In genomic region chr15:64883097-64883581, GRCh38 we compare ENCODE assay signal across 1 cellular context.
TF ChIP-seq lines count a peak whose summit lies in the region.

No MANE protein-coding gene starts in this region.

TF ChIP-seq in GM12878, 131 proteins besides CTCF, POLR2A, EP300 and RAD21 (continued from another document):
- TF ChIP-seq, protein P1, sequence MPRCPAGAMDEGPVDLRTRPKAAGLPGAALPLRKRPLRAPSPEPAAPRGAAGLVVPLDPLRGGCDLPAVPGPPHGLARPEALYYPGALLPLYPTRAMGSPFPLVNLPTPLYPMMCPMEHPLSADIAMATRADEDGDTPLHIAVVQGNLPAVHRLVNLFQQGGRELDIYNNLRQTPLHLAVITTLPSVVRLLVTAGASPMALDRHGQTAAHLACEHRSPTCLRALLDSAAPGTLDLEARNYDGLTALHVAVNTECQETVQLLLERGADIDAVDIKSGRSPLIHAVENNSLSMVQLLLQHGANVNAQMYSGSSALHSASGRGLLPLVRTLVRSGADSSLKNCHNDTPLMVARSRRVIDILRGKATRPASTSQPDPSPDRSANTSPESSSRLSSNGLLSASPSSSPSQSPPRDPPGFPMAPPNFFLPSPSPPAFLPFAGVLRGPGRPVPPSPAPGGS (IDR thresholded peaks at IDR 0.05; ENCODE audit: borderline replicate concordance, insufficient read depth, low read depth, low read length, poor library complexity, severe bottlenecking): no peak
- TF ChIP-seq BACH1 (IDR thresholded peaks at IDR 0.05; ENCODE audit: borderline replicate concordance) (peak; percentile 47; the same call in 1 of the 2 replicates), ETV6 (conservative IDR thresholded peaks at IDR 0.05 in 1 of 2, IDR thresholded peaks at IDR 0.05 in 1 of 2; ENCODE audit: borderline replicate concordance in 1 of 2, low read depth in 1 of 2) (peak in 1 of 2 experiments; percentile 56; a peak in 1 of 4 replicates), PBX3 (IDR thresholded peaks at IDR 0.05; ENCODE audit: insufficient replicate concordance, low read depth, low read length) (no peak), LARP7 (IDR thresholded peaks at IDR 0.05) (no peak), SREBF1 (IDR thresholded peaks at IDR 0.05; ENCODE audit: low read length) (no peak)
TF ChIP-seq in GM12878: peak in this region for 25.
